ENCODE assay signal across 9 cellular contexts in genomic region chr16:11258553-11259287, GRCh38. TPM values are rescaled to one million over a fixed set of nuclear protein-coding genes. Genes with fewer than 3 reads are reported as not detected.
DNase-seq lines count a peak whose midpoint lies in the region; ATAC-seq and TF ChIP-seq lines count a peak whose summit lies in the region.
"Had no signal": no experiment of that assay in that cellular context is flagged by ENCODE, and none has a peak within 500 bp of the region (broad histone marks: within the 10 kb centered on the region; RNA-seq: fewer than 3 reads in every experiment).

No MANE protein-coding gene starts in this region.

- H3K27me3 ChIP-seq in liver (ENCODE audit: control insufficient read depth in 4 of 4, insufficient read depth in 4 of 4, low read length in 3 of 4) (no peaks in the 10 kb centered on the region), upper lobe of right lung (no peaks in the 10 kb centered on the region)

- H3K36me3 Mint-ChIP-seq in activated naive CD8-positive, alpha-beta T cell treated with anti-CD3 and anti-CD28 coated beads for 36 hours = peaks cover 10% of the 10 kb centered on the region
- H3K36me3 Mint-ChIP-seq: brain had no signal

- H3K4me1 ChIP-seq in liver (ENCODE audit: control insufficient read depth in 4 of 4, insufficient read depth in 4 of 4, low read length in 3 of 4) (peaks cover 10 to 43% (median 28%) of the 10 kb centered on the region in 4 donors), upper lobe of right lung (peaks cover 27% of the 10 kb centered on the region)

- intact Hi-C loops in upper lobe of right lung (cut with DNase I) = no loop called here

- H3K27ac Mint-ChIP-seq in activated naive CD8-positive, alpha-beta T cell treated with anti-CD3 and anti-CD28 coated beads for 36 hours = peak overlapping the region; percentile 71

- DNase-seq in activated naive CD4-positive, alpha-beta T cell treated with Interleukin-2 at 50 U/mL for 16 hours = peak; percentile 21
- no peak for DNase-seq in activated naive CD4-positive, alpha-beta T cell (lab: John Stamatoyannopoulos, UW)
- peak; percentile 62 for DNase-seq in activated naive CD8-positive, alpha-beta T cell treated with anti-CD3 and anti-CD28 coated beads for 36 hours
- DNase-seq in upper lobe of right lung = no peak
- DNase-seq in activated CD4-positive, CD25-positive, alpha-beta regulatory T cell (lab: John Stamatoyannopoulos, UW) = no peak

- peak overlapping the region in 1 of 2 donors; percentile 42 for H3K9ac ChIP-seq in liver (ENCODE audit: low read depth in 1 of 2, low read length in 2 of 2)

- 28% methylated on average over 10 of the region's 10 CpGs for WGBS in liver

- no peak for ATAC-seq in upper lobe of right lung
- no peak for ATAC-seq in HG03442 (IDR thresholded peaks at IDR 0.05; ENCODE audit: unreplicated experiment)
- ATAC-seq in HG02885 (IDR thresholded peaks at IDR 0.05; ENCODE audit: poor library complexity, unreplicated experiment) = no peak

- peak; percentile 45 to 57 for TF ChIP-seq RAD21 in liver (IDR thresholded peaks at IDR 0.05)

- peaks cover 40% of the 10 kb centered on the region for H3K4me1 Mint-ChIP-seq in activated naive CD8-positive, alpha-beta T cell treated with anti-CD3 and anti-CD28 coated beads for 36 hours

- H3K36me3 ChIP-seq in liver (ENCODE audit: control insufficient read depth in 4 of 4, insufficient read depth in 3 of 4, low read depth in 1 of 4, low read length in 3 of 4) = no peaks in the 10 kb centered on the region
- peaks cover 5% of the 10 kb centered on the region for H3K36me3 ChIP-seq in upper lobe of right lung

- H3K27ac ChIP-seq in liver (ENCODE audit: low read depth in 1 of 2, low read length in 2 of 2) = peak overlapping the region; percentile 63 to 85
- peak overlapping the region; percentile 48 for H3K27ac ChIP-seq in upper lobe of right lung

- no peak overlapping the region for H3K4me3 Mint-ChIP-seq in activated naive CD8-positive, alpha-beta T cell treated with anti-CD3 and anti-CD28 coated beads for 36 hours

- H3K9me3 Mint-ChIP-seq in activated naive CD8-positive, alpha-beta T cell treated with anti-CD3 and anti-CD28 coated beads for 36 hours = no peaks in the 10 kb centered on the region
- H3K9me3 Mint-ChIP-seq: brain had no signal

- H3K4me3 ChIP-seq in liver (ENCODE audit: low read depth in 1 of 3, low read length in 3 of 3) = peak overlapping the region; percentile 35 to 55 (median 51)
- peak overlapping the region; percentile 26 for H3K4me3 ChIP-seq in upper lobe of right lung

- no peaks in the 10 kb centered on the region for H3K9me3 ChIP-seq in liver (ENCODE audit: control insufficient read depth in 4 of 4, low read length in 3 of 4)
- no peaks in the 10 kb centered on the region for H3K9me3 ChIP-seq in upper lobe of right lung

- no peaks in the 10 kb centered on the region for H3K27me3 Mint-ChIP-seq in activated naive CD8-positive, alpha-beta T cell treated with anti-CD3 and anti-CD28 coated beads for 36 hours

- TF ChIP-seq CTCF in liver (IDR thresholded peaks at IDR 0.05; ENCODE audit: low read depth, low read length, missing input control) (no peak), upper lobe of right lung (IDR thresholded peaks at IDR 0.05) (no peak)

TF ChIP-seq in liver, 16 proteins besides CTCF, POLR2A, EP300 and RAD21:
- TF ChIP-seq EGR1 (IDR thresholded peaks at IDR 0.05; ENCODE audit: low read depth in 2 of 2) (no peak), RXRA (IDR thresholded peaks at IDR 0.05) (peak; percentile 97 to 98), FOXA1 (IDR thresholded peaks at IDR 0.05) (peak; percentile 58), HNF4G (IDR thresholded peaks at IDR 0.05) (no peak), NR2F2 (IDR thresholded peaks at IDR 0.05) (peak; percentile 87), GABPA (IDR thresholded peaks at IDR 0.05 in 1 of 2, conservative IDR thresholded peaks at IDR 0.05 in 1 of 2) (no peak), FOXA2 (IDR thresholded peaks at IDR 0.05) (peak; percentile 63), JUND (IDR thresholded peaks at IDR 0.05) (peak; percentile 48 to 59), SP1 (IDR thresholded peaks at IDR 0.05) (peak; percentile 93), ATF3 (IDR thresholded peaks at IDR 0.05) (no peak), MAX (IDR thresholded peaks at IDR 0.05) (peak; percentile 75), TAF1 (conservative IDR thresholded peaks at IDR 0.05) (no peak), REST (IDR thresholded peaks at IDR 0.05) (peak; percentile 36), ZBTB33 (IDR thresholded peaks at IDR 0.05) (peak; percentile 75), YY1 (IDR thresholded peaks at IDR 0.05) (peak; percentile 86), HNF4A (conservative IDR thresholded peaks at IDR 0.05) (peak; percentile 93 to 94)
TF ChIP-seq in liver: peak in this region for 11.

RNA-seq across cellular contexts. Expression of gene SOCS1, which starts 2.7 kb away (rescaled TPM):
- total RNA-seq in activated naive CD8-positive, alpha-beta T cell treated with anti-CD3 and anti-CD28 coated beads for 36 hours = 10 to 100 TPM; 30.8 to 32.9 TPM
- total RNA-seq in liver (10 to 100 TPM in 1 of 2 donors, 1 to 10 TPM in 1; 1.8 to 10.9 TPM), upper lobe of right lung (15.3 TPM)
- 1 to 10 TPM; 2.2 to 2.5 TPM for polyA plus RNA-seq in liver

RNA-seq across cellular contexts. Expression of gene TNP2, which starts 10.4 kb away (rescaled TPM):
- total RNA-seq in activated naive CD8-positive, alpha-beta T cell treated with anti-CD3 and anti-CD28 coated beads for 36 hours = not detected
- not detected for total RNA-seq in liver
- not detected for polyA plus RNA-seq in liver
- not detected for total RNA-seq in upper lobe of right lung

RNA-seq across cellular contexts. Expression of gene PRM3, which starts 14.7 kb away (rescaled TPM):
- not detected for total RNA-seq in activated naive CD8-positive, alpha-beta T cell treated with anti-CD3 and anti-CD28 coated beads for 36 hours
- total RNA-seq in liver (not detected), upper lobe of right lung (not detected)
- polyA plus RNA-seq in liver = not detected

RNA-seq across cellular contexts. Expression of gene PRM2, which starts 17.6 kb away (rescaled TPM):
- not detected for total RNA-seq in activated naive CD8-positive, alpha-beta T cell treated with anti-CD3 and anti-CD28 coated beads for 36 hours
- not detected for total RNA-seq in liver
- not detected for polyA plus RNA-seq in liver
- total RNA-seq in upper lobe of right lung = not detected

RNA-seq across cellular contexts. Expression of gene PRM1, which starts 22.4 kb away (rescaled TPM):
- total RNA-seq in activated naive CD8-positive, alpha-beta T cell treated with anti-CD3 and anti-CD28 coated beads for 36 hours = not detected
- total RNA-seq in liver = not detected
- polyA plus RNA-seq in liver = not detected
- total RNA-seq in upper lobe of right lung = not detected

Comparison
In these comparisons a context has a peak if more than half of its experiments do, and no peak if none do; other contexts are left out.
1. DNase-seq: peak in activated naive CD4-positive, alpha-beta T cell treated with Interleukin-2 at 50 U/mL for 16 hours (single experiment) and activated naive CD8-positive, alpha-beta T cell treated with anti-CD3 and anti-CD28 coated beads for 36 hours (single experiment); none in activated naive CD4-positive, alpha-beta T cell (0 of 4), upper lobe of right lung (single experiment) and activated CD4-positive, CD25-positive, alpha-beta regulatory T cell (0 of 4).